ENCODE assay signal across 8 cellular contexts in the genomic region with DNA sequence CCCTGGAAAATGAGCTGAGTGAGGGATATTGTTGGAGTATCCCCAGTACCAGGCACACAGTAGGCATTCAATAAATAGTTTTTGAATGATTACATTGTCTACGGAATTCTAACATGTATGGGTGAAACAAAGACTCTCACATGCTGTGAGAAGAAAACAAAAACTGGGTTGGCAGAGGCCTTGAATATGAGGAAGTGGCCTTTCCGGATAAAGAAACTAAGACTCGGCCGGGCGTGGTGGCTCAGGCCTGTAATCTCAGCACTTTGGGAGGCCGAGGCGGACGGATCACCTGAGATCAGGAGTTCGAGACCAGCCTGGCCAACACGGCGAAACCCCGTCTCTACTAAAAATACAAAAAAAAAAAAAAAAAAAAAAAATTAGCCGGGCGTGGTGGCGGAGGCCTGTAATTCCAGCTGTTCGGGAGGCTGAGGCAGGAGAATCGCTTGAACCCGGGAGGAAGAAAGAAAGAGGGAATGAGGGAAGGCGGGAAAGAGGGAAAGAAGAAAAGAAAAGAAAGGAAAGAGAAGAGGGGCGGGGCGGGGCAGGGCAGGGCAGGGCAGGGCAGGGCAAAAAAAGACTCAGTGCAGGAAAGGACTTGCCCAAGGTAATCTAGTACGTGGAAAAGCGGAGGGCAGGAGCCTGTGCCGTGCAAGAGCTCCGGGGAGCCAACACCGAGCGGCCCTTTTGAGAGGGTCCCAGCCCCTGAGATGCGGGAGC. TPM values are rescaled to one million over a fixed set of nuclear protein-coding genes. Genes with fewer than 3 reads are reported as not detected.
DNase-seq lines count a peak whose midpoint lies in the region; ATAC-seq and TF ChIP-seq lines count a peak whose summit lies in the region.

No MANE protein-coding gene starts in this region.

- H3K36me3 Mint-ChIP-seq in naive thymus-derived CD4-positive, alpha-beta T cell: peaks cover 0 to 5% (median 0%) of the 10 kb centered on the region in 5 donors

- peaks cover 4% of the 10 kb centered on the region for H3K4me1 ChIP-seq in effector memory CD4-positive, alpha-beta T cell (ENCODE audit: control insufficient read depth, insufficient read depth, low read length, poor library complexity, severe bottlenecking)
- peaks cover 7% of the 10 kb centered on the region in 2 donors for H3K4me1 ChIP-seq in naive thymus-derived CD4-positive, alpha-beta T cell (ENCODE audit: control insufficient read depth in 2 of 2, insufficient read depth in 2 of 2, low read length in 2 of 2)

- peak; percentile 51 for DNase-seq in GM06990 (ENCODE audit: extremely low read depth, insufficient read length)
- DNase-seq in RPMI7951 (ENCODE audit: low read depth): peak; percentile 12
- no peak for DNase-seq in effector memory CD4-positive, alpha-beta T cell
- DNase-seq in naive thymus-derived CD4-positive, alpha-beta T cell: no peak
- DNase-seq in GOT3 (lab: John Stamatoyannopoulos, UW): no peak
- no peak for DNase-seq in NCI-H1930 (lab: John Stamatoyannopoulos, UW)

- no peak for TF ChIP-seq CTCF in GM06990 (IDR thresholded peaks at IDR 0.05; ENCODE audit: insufficient read depth, low read length, poor library complexity, severe bottlenecking)

- H3K27ac Mint-ChIP-seq in naive thymus-derived CD4-positive, alpha-beta T cell: peak overlapping the region; percentile 78 to 99 (median 96)

- H3K9me3 ChIP-seq in effector memory CD4-positive, alpha-beta T cell (ENCODE audit: control insufficient read depth, low read length): no peaks in the 10 kb centered on the region
- H3K9me3 ChIP-seq in naive thymus-derived CD4-positive, alpha-beta T cell (ENCODE audit: control insufficient read depth in 2 of 3, low read length in 3 of 3): no peaks in the 10 kb centered on the region

- peak overlapping the region; percentile 87 for H3K4me3 ChIP-seq in GM06990 (replicated peaks; ENCODE audit: low read depth, low read length)
- peak overlapping the region; percentile 86 for H3K4me3 ChIP-seq in effector memory CD4-positive, alpha-beta T cell (ENCODE audit: insufficient read depth, low read depth, low read length, poor library complexity, severe bottlenecking)
- peak overlapping the region; percentile 94 for H3K4me3 ChIP-seq in naive thymus-derived CD4-positive, alpha-beta T cell (ENCODE audit: low read length)

- CTCF ChIA-PET in naive thymus-derived CD4-positive, alpha-beta T cell (lab: Charles Lee): interaction anchor here (0.6 to 1.4 kb wide), 8 partner anchors 8 to 1260 kb away, joined by 3 to 6 read pairs (median 4); a partner anchor contains a TSS

- H3K9me3 Mint-ChIP-seq in naive thymus-derived CD4-positive, alpha-beta T cell: peaks cover 0 to 1% (median 0%) of the 10 kb centered on the region in 11 donors

- H3K27me3 Mint-ChIP-seq in naive thymus-derived CD4-positive, alpha-beta T cell: peaks cover 0 to 16% (median 5%) of the 10 kb centered on the region in 5 donors

- no peaks in the 10 kb centered on the region for H3K36me3 ChIP-seq in GM06990 (ENCODE audit: control insufficient read depth, insufficient read depth, low read length)
- H3K36me3 ChIP-seq in effector memory CD4-positive, alpha-beta T cell (ENCODE audit: control insufficient read depth, insufficient read depth, low read length): no peaks in the 10 kb centered on the region
- H3K36me3 ChIP-seq in naive thymus-derived CD4-positive, alpha-beta T cell (ENCODE audit: control insufficient read depth in 2 of 3, insufficient read depth in 3 of 3, low read length in 3 of 3): peaks cover 0 to 7% (median 0%) of the 10 kb centered on the region in 3 experiments

- H3K4me1 Mint-ChIP-seq in naive thymus-derived CD4-positive, alpha-beta T cell: peaks cover 20 to 44% (median 36%) of the 10 kb centered on the region in 7 donors

- no peaks in the 10 kb centered on the region for H3K27me3 ChIP-seq in GM06990 (replicated peaks; ENCODE audit: control insufficient read depth, insufficient read depth, low read length)
- H3K27me3 ChIP-seq in effector memory CD4-positive, alpha-beta T cell (replicated peaks; ENCODE audit: control insufficient read depth, insufficient read depth, low read length, poor library complexity, severe bottlenecking): no peaks in the 10 kb centered on the region
- no peaks in the 10 kb centered on the region for H3K27me3 ChIP-seq in naive thymus-derived CD4-positive, alpha-beta T cell (ENCODE audit: control insufficient read depth in 2 of 2, insufficient read depth in 2 of 2, low read length in 2 of 2)

- POLR2A ChIA-PET in naive thymus-derived CD4-positive, alpha-beta T cell (lab: Charles Lee): interaction anchor here (0.6 to 2.0 kb wide), 8 partner anchors 8 to 1692 kb away, joined by 3 to 6 read pairs (median 4); no protein-coding TSS in a partner anchor

- H3K4me3 Mint-ChIP-seq in naive thymus-derived CD4-positive, alpha-beta T cell: peak overlapping the region; percentile 92 to 100 (median 98)

- intact Hi-C loops in naive thymus-derived CD4-positive, alpha-beta T cell (cut with micrococcal nuclease): loop anchor here (1.0 to 5.0 kb wide), 9 partner anchors 10 to 1834 kb away; a partner anchor contains a TSS

- ATAC-seq in HG02852 (IDR thresholded peaks at IDR 0.05; ENCODE audit: unreplicated experiment) (peak; percentile 14), HG03439 (IDR thresholded peaks at IDR 0.05; ENCODE audit: unreplicated experiment) (no peak)
- peak; percentile 35 for ATAC-seq in naive thymus-derived CD4-positive, alpha-beta T cell

- peak overlapping the region; percentile 71 for H3K27ac ChIP-seq in effector memory CD4-positive, alpha-beta T cell (ENCODE audit: insufficient read depth, low read length, poor library complexity, severe bottlenecking)
- peak overlapping the region; percentile 83 for H3K27ac ChIP-seq in naive thymus-derived CD4-positive, alpha-beta T cell (ENCODE audit: low read depth, low read length)

RNA-seq across cellular contexts. Expression of a gene that starts 0.7 kb away (rescaled TPM):
- 31.5 and 35.1 TPM in 2 replicates for total RNA-seq in RPMI7951 (2014; rRNA removed; shearing (Covaris generic))
- total RNA-seq in naive thymus-derived CD4-positive, alpha-beta T cell: 10 to 100 TPM; 10.5 to 38.7 (median 20.7) TPM
- 10 to 100 TPM; 10.1 to 13.4 TPM for polyA plus RNA-seq in naive thymus-derived CD4-positive, alpha-beta T cell

RNA-seq across cellular contexts. Expression of a gene that starts 20.2 kb away (rescaled TPM):
- not detected in 2 replicates for total RNA-seq in RPMI7951 (2014; rRNA removed; shearing (Covaris generic))
- under 1 TPM in 1 of 5 experiments, not detected in 4; 0.32 TPM for total RNA-seq in naive thymus-derived CD4-positive, alpha-beta T cell
- not detected for polyA plus RNA-seq in naive thymus-derived CD4-positive, alpha-beta T cell

Comparison
In these comparisons a context has a peak if more than half of its experiments do, and no peak if none do; other contexts are left out.
1. DNase-seq: peak in GM06990 (single experiment) and RPMI7951 (single experiment); none in effector memory CD4-positive, alpha-beta T cell (0 of 3), naive thymus-derived CD4-positive, alpha-beta T cell (0 of 9), GOT3 (single experiment) and NCI-H1930 (0 of 2).
2. Peak in every context shown above with its lines, with median percentiles within 50 percentile points of each other: H3K4me3 ChIP-seq.